Comparison of ENCODE assay signal across 7 cellular contexts in genomic region chr14:68258995-68259394, GRCh38.
DNase-seq lines count a peak whose midpoint lies in the region; ATAC-seq, FAIRE-seq and TF ChIP-seq lines count a peak whose summit lies in the region.
"Not testable (repeated sequence)": the region's sequence is repeated elsewhere in the genome, so short reads cannot be mapped to it uniquely, and the experiment has no call there.

No MANE protein-coding gene starts in this region.

- not testable (repeated sequence) for H3K14ac ChIP-seq in H1 (ENCODE audit: insufficient read length); mesenchymal stem cell (ENCODE audit: low read length in 2 of 2)

- H4K5ac ChIP-seq in H1 (ENCODE audit: insufficient read length, low read depth, low read length), result not testable (repeated sequence)

- not testable (repeated sequence) for H3K36me3 ChIP-seq in GM23338 (ENCODE audit: insufficient read depth); H1 (ENCODE audit: control insufficient read depth in 2 of 4, insufficient read depth in 4 of 4, low read length in 3 of 4); mesenchymal stem cell (ENCODE audit: control insufficient read depth in 1 of 2, insufficient read depth in 2 of 2, low read depth in 1 of 2, low read length in 2 of 2)

- ATAC-seq in GM23338; stimulated activated naive B cell treated with anti-CD40 and anti-IgM and Interleukin-4, amounts not matched to agents 10 μg/mL and 1 μg/mL and 100 μg/mL, for 72 hours (replicated peaks): not testable (repeated sequence)
- ATAC-seq in WTC11, result 0 out of 2 replicates have a peak, but pooled peaks have one; percentile 11

- H3K4me1 ChIP-seq in GM23338 (ENCODE audit: insufficient read depth), result peaks cover 76% of the 10 kb centered on the region
- H3K4me1 ChIP-seq in H1 (replicated peaks in 1 of 4; ENCODE audit: control insufficient read depth in 3 of 4, insufficient read depth in 4 of 4, low read length in 3 of 4), result peaks cover 8 to 29% (median 24%) of the 10 kb centered on the region in 4 experiments
- not testable (repeated sequence) for H3K4me1 ChIP-seq in mesenchymal stem cell (ENCODE audit: control insufficient read depth, insufficient read depth, low read depth, low read length)

- CTCF ChIA-PET in WTC11 (lab: Charles Lee) (interaction anchor here (1.1 to 1.8 kb wide), 3 partner anchors 11 to 175 kb away, joined by 3 to 10 read pairs (median 6); no protein-coding TSS in a partner anchor), H1 (lab: Charles Lee; ENCODE audit: partially characterized antibody) (interaction anchor here (0.8 to 2.3 kb wide), 5 partner anchors 11 to 558 kb away, joined by 3 to 7 read pairs (median 6); no protein-coding TSS in a partner anchor)

- not testable (repeated sequence) for TF ChIP-seq RAD21 in H1 (IDR thresholded peaks at IDR 0.05 in 1 of 2, conservative IDR thresholded peaks at IDR 0.05 in 1 of 2; ENCODE audit: low read depth in 2 of 2, low read length in 2 of 2)

- TF ChIP-seq POLR2A in H1 (IDR thresholded peaks at IDR 0.05; ENCODE audit: control extremely low read depth in 1 of 2, low read depth in 2 of 2, low read length in 2 of 2), result not testable (repeated sequence)

- H2BK5ac ChIP-seq in H1 (ENCODE audit: low read depth, low read length), result peak overlapping the region; percentile 5; the same call in 1 of the 2 replicates
- H2BK5ac ChIP-seq in mesenchymal stem cell (ENCODE audit: low read depth, low read length, poor library complexity, severe bottlenecking), result not testable (repeated sequence)

- not testable (repeated sequence) for H3K4ac ChIP-seq in H1 (replicated peaks; ENCODE audit: insufficient read length, low read depth, low read length)
- peak overlapping the region in 1 of 2 experiments; percentile 57 for H3K4ac ChIP-seq in mesenchymal stem cell (ENCODE audit: low read depth in 1 of 2, low read length in 2 of 2)

- H3K4me3 Mint-ChIP-seq in GM23338; nephron; stimulated activated naive B cell treated with anti-CD40 and anti-IgM and Interleukin-4, amounts not matched to agents 10 μg/mL and 1 μg/mL and 100 μg/mL, for 72 hours: not testable (repeated sequence)
- peak overlapping the region; percentile 1; the same call in 1 of the 2 replicates for H3K4me3 Mint-ChIP-seq in WTC11

- not testable (repeated sequence) for H4K8ac ChIP-seq in H1 (ENCODE audit: extremely low read depth, insufficient read depth, low read length); mesenchymal stem cell (ENCODE audit: low read length)

- not testable (repeated sequence) for H2BK15ac ChIP-seq in H1 (ENCODE audit: low read length); mesenchymal stem cell (ENCODE audit: low read depth, poor library complexity, severe bottlenecking)

- peak overlapping the region; percentile 69 for H3K27ac ChIP-seq in GM23338 (ENCODE audit: low read depth)
- not testable (repeated sequence) for H3K27ac ChIP-seq in H1 (ENCODE audit: low read depth, low read length); mesenchymal stem cell (ENCODE audit: low read length, poor library complexity, severe bottlenecking)

- not testable (repeated sequence) for H3K9me3 Mint-ChIP-seq in GM23338; WTC11; nephron; stimulated activated naive B cell treated with anti-CD40 and anti-IgM and Interleukin-4, amounts not matched to agents 10 μg/mL and 1 μg/mL and 100 μg/mL, for 72 hours

- POLR2A ChIA-PET in WTC11 (lab: Charles Lee), result interaction anchor here (1.0 kb wide), 1 partner anchor 212 kb away, joined by 4 read pairs; no protein-coding TSS in a partner anchor
- POLR2A ChIA-PET in H1 (lab: Charles Lee; ENCODE audit: partially characterized antibody), result interaction anchor here (1.0 to 1.8 kb wide), 4 partner anchors 13 to 534 kb away, joined by 3 to 9 read pairs (median 5); partner anchors contain the start of gene ZFP36L1

- not testable (repeated sequence) for H3K23me2 ChIP-seq in H1 (ENCODE audit: low read depth, low read length)

- not testable (repeated sequence) for H3K36me3 Mint-ChIP-seq in GM23338 (ENCODE audit: low read depth); WTC11; nephron (ENCODE audit: low read depth)
- peaks cover 14 to 29% of the 10 kb centered on the region in 2 donors for H3K36me3 Mint-ChIP-seq in stimulated activated naive B cell treated with anti-CD40 and anti-IgM and Interleukin-4, amounts not matched to agents 10 μg/mL and 1 μg/mL and 100 μg/mL, for 72 hours

- H4K91ac ChIP-seq in H1 (replicated peaks; ENCODE audit: insufficient read length, low read length); mesenchymal stem cell (ENCODE audit: low read length): not testable (repeated sequence)

- FAIRE-seq in H1 (lab: Jason Lieb, UNC), result not testable (repeated sequence)

- H3F3A ChIP-seq in GM23338 (replicated peaks; ENCODE audit: low read depth), result not testable (repeated sequence)

- H3K4me2 ChIP-seq in GM23338, result 0 out of 2 replicates have a peak overlapping the region, but pooled peaks have one; percentile 37
- not testable (repeated sequence) for H3K4me2 ChIP-seq in H1 (ENCODE audit: insufficient read depth in 1 of 2, low read depth in 2 of 2, low read length in 2 of 2); mesenchymal stem cell (ENCODE audit: low read length, poor library complexity, severe bottlenecking)

- H2BK20ac ChIP-seq in H1 (ENCODE audit: low read length), result 0 out of 2 replicates have a peak overlapping the region, but pooled peaks have one; percentile 28

- not testable (repeated sequence) for H3K9me3 ChIP-seq in H1 (ENCODE audit: insufficient read depth in 2 of 2, low read depth in 1 of 2, low read length in 1 of 2); mesenchymal stem cell (ENCODE audit: control insufficient read depth, low read length)

- H3K23ac ChIP-seq in H1 (ENCODE audit: insufficient read length); mesenchymal stem cell (ENCODE audit: low read length in 2 of 2): not testable (repeated sequence)

- H3K79me2 ChIP-seq in GM23338 (replicated peaks; ENCODE audit: insufficient read depth); H1 (ENCODE audit: control insufficient read depth in 1 of 2, insufficient read depth in 2 of 2, low read length in 2 of 2): not testable (repeated sequence)

- WGBS in H1 (ENCODE audit: extremely low coverage in 1 of 2, insufficient coverage in 1 of 2, insufficient read length in 1 of 2, insufficient replicate concordance in 2 of 2, low coverage in 1 of 2, low lambda C conversion rate in 2 of 2, missing lambda C conversion rate in 1 of 2), 2 experiments, result 67% methylated on average over 1 of the region's 2 CpGs; no CpG with 5 or more reads in 1 of the 2 experiments
- WGBS in mesenchymal stem cell, result 74% methylated on average over 1 of the region's 2 CpGs

- H2BK12ac ChIP-seq in H1 (ENCODE audit: low read depth, low read length) (0 out of 2 replicates have a peak overlapping the region, but pooled peaks have one; percentile 32), mesenchymal stem cell (ENCODE audit: low read length in 2 of 2) (peak overlapping the region in 1 of 2 experiments; percentile 15)

- H4K20me1 ChIP-seq in GM23338 (replicated peaks; ENCODE audit: insufficient read depth); H1 (replicated peaks in 1 of 2; ENCODE audit: control insufficient read depth in 1 of 2, insufficient read depth in 2 of 2, low read length in 2 of 2): not testable (repeated sequence)

- not testable (repeated sequence) for H3K9ac ChIP-seq in H1 (replicated peaks in 1 of 4; ENCODE audit: extremely low read depth in 1 of 4, low read depth in 3 of 4, low read length in 3 of 4); mesenchymal stem cell (ENCODE audit: low read length)

- not testable (repeated sequence) for H2AK5ac ChIP-seq in H1 (ENCODE audit: low read depth, low read length); mesenchymal stem cell (ENCODE audit: low read length, severe bottlenecking)

- not testable (repeated sequence) for TF ChIP-seq EP300 in H1 (IDR thresholded peaks at IDR 0.05; ENCODE audit: borderline replicate concordance in 1 of 2, low read depth in 2 of 2, low read length in 2 of 2)

- not testable (repeated sequence) for H2AFZ ChIP-seq in GM23338; H1 (ENCODE audit: low read length); mesenchymal stem cell (ENCODE audit: low read depth, low read length)

- H3K27me3 ChIP-seq in GM23338 (ENCODE audit: insufficient read depth); H1 (replicated peaks in 1 of 4; ENCODE audit: control insufficient read depth in 3 of 4, extremely low read depth in 1 of 4, insufficient read depth in 3 of 4, low read length in 3 of 4); mesenchymal stem cell (ENCODE audit: control insufficient read depth in 1 of 2, insufficient read depth in 1 of 2, low read length in 2 of 2): not testable (repeated sequence)

- not testable (repeated sequence) for H3K9me2 ChIP-seq in GM23338 (ENCODE audit: insufficient read depth)

- H3K56ac ChIP-seq in H1 (replicated peaks; ENCODE audit: insufficient read length, low read depth, low read length), result not testable (repeated sequence)

- H3K4me1 Mint-ChIP-seq in GM23338, result peaks cover 78% of the 10 kb centered on the region
- peaks cover 83% of the 10 kb centered on the region for H3K4me1 Mint-ChIP-seq in WTC11
- H3K4me1 Mint-ChIP-seq in nephron, result peaks cover 77% of the 10 kb centered on the region
- peaks cover 44 to 83% of the 10 kb centered on the region in 2 donors for H3K4me1 Mint-ChIP-seq in stimulated activated naive B cell treated with anti-CD40 and anti-IgM and Interleukin-4, amounts not matched to agents 10 μg/mL and 1 μg/mL and 100 μg/mL, for 72 hours

- DNase-seq in GM23338 (ENCODE audit: low spot score) (peak; percentile 45), NCI-H526 (lab: John Stamatoyannopoulos, UW) (peak; percentile 25 to 41)
- DNase-seq in WTC11 (ENCODE audit: low spot score); H1 (ENCODE audit: low read depth in 1 of 2, low spot score in 2 of 2); mesenchymal stem cell; stimulated activated naive B cell treated with anti-CD40 and anti-IgM and Interleukin-4, amounts not matched to agents 10 μg/mL and 1 μg/mL and 100 μg/mL, for 72 hours: not testable (repeated sequence)

- not testable (repeated sequence) for TF ChIP-seq CTCF in GM23338 (conservative IDR thresholded peaks at IDR 0.05; ENCODE audit: low read depth in 2 of 2); WTC11 (IDR thresholded peaks at IDR 0.05); H1 (IDR thresholded peaks at IDR 0.05; ENCODE audit: control extremely low read depth in 1 of 3, insufficient read depth in 1 of 3, low read depth in 1 of 3, low read length in 3 of 3); nephron (IDR thresholded peaks at IDR 0.05; ENCODE audit: unreplicated experiment in 3 of 3)

- H3K27ac Mint-ChIP-seq in GM23338 (peak overlapping the region; percentile 67; the same call in 1 of the 2 replicates), WTC11 (peak overlapping the region; percentile 89), nephron (peak overlapping the region; percentile 45 to 95 (median 76))
- peak overlapping the region; percentile 65 for H3K27ac Mint-ChIP-seq in stimulated activated naive B cell treated with anti-CD40 and anti-IgM and Interleukin-4, amounts not matched to agents 10 μg/mL and 1 μg/mL and 100 μg/mL, for 72 hours

- not testable (repeated sequence) for H3K4me3 ChIP-seq in GM23338; H1 (ENCODE audit: extremely low read depth in 1 of 4, insufficient read depth in 2 of 4, low read depth in 3 of 4, low read length in 4 of 4); mesenchymal stem cell (ENCODE audit: insufficient read depth in 1 of 2, low read depth in 1 of 2, low read length in 2 of 2)

- not testable (repeated sequence) for H3K79me1 ChIP-seq in H1 (ENCODE audit: low read depth, low read length); mesenchymal stem cell (replicated peaks; ENCODE audit: low read length, poor library complexity, severe bottlenecking)

- not testable (repeated sequence) for H3K27me3 Mint-ChIP-seq in GM23338 (ENCODE audit: insufficient read depth, low read depth, poor library complexity); WTC11 (ENCODE audit: low read depth); nephron (ENCODE audit: low read depth); stimulated activated naive B cell treated with anti-CD40 and anti-IgM and Interleukin-4, amounts not matched to agents 10 μg/mL and 1 μg/mL and 100 μg/mL, for 72 hours

- not testable (repeated sequence) for H2BK120ac ChIP-seq in H1 (replicated peaks; ENCODE audit: low read depth, low read length); mesenchymal stem cell (ENCODE audit: low read depth, low read length)

- not testable (repeated sequence) for H3K18ac ChIP-seq in H1 (ENCODE audit: extremely low read depth, low read length)
- H3K18ac ChIP-seq in mesenchymal stem cell (ENCODE audit: low read depth in 1 of 2, low read length in 2 of 2), result peak overlapping the region; percentile 23 to 77
